ENCODE assay signal across 8 cellular contexts in genomic region chr2:120669121-120669952, GRCh38.
DNase-seq lines count a peak whose midpoint lies in the region; ATAC-seq, FAIRE-seq and TF ChIP-seq lines count a peak whose summit lies in the region.

No MANE protein-coding gene starts in this region.

- no peak for FAIRE-seq in kidney (lab: Jason Lieb, UNC)

- BruUV-seq in IMR-90 (replicated peaks; lab: Mats Ljungman, UMichigan) = no TSS peak

- no peak for TF ChIP-seq POLR2A in IMR-90 (IDR thresholded peaks at IDR 0.05; ENCODE audit: low read depth, low read length)

- H3K27ac ChIP-seq in IMR-90 (ENCODE audit: insufficient read depth, low read length) (no peak overlapping the region), WERI-Rb-1 (peak overlapping the region; percentile 7; the same call in 1 of the 2 replicates), kidney (ENCODE audit: low read depth in 2 of 2, low read length in 2 of 2) (no peak overlapping the region)

- H3K4me1 ChIP-seq in IMR-90 (ENCODE audit: control insufficient read depth, insufficient read depth, low read length) (no peaks in the 10 kb centered on the region), kidney (ENCODE audit: control insufficient read depth in 1 of 2, insufficient read depth in 1 of 2, low read depth in 1 of 2, low read length in 2 of 2) (peaks cover 0 to 3% of the 10 kb centered on the region in 2 donors)

- no peak overlapping the region for H3K27ac Mint-ChIP-seq in activated T-helper 1 cell treated with anti-CD3 and anti-CD28 coated beads, Interleukin-12 subunit alpha, Interleukin-12 subunit beta, Interleukin-2, Interleukin-4 antibody, amounts not matched to agents 30 ng/mL and 10 ng/mL and 1 ng/mL, durations not matched to agents 14 hours and 24 hours and 36 hours

- CTCF ChIA-PET in IMR-90 (lab: Yijun Ruan, JAX) = no interaction called here

- H3K27me3 ChIP-seq in IMR-90 (ENCODE audit: control insufficient read depth, insufficient read depth, low read length) (peaks cover 7% of the 10 kb centered on the region; the same call in 1 of the 2 replicates), WERI-Rb-1 (ENCODE audit: insufficient read depth, low read depth, severe bottlenecking) (no peaks in the 10 kb centered on the region)

- H3K27me3 Mint-ChIP-seq in activated T-helper 1 cell treated with anti-CD3 and anti-CD28 coated beads, Interleukin-12 subunit alpha, Interleukin-12 subunit beta, Interleukin-2, Interleukin-4 antibody, amounts not matched to agents 30 ng/mL and 10 ng/mL and 1 ng/mL, durations not matched to agents 14 hours and 24 hours and 36 hours (ENCODE audit: insufficient read depth) = peaks cover 15% of the 10 kb centered on the region

- no peaks in the 10 kb centered on the region for H4K20me1 ChIP-seq in IMR-90 (ENCODE audit: insufficient read depth, low read length)

- no peak overlapping the region for H4K5ac ChIP-seq in IMR-90 (ENCODE audit: low read depth, low read length)

- H3K36me3 ChIP-seq in IMR-90 (ENCODE audit: control insufficient read depth, insufficient read depth, low read length) (no peaks in the 10 kb centered on the region), WERI-Rb-1 (no peaks in the 10 kb centered on the region), kidney (ENCODE audit: control insufficient read depth in 1 of 2, insufficient read depth in 2 of 2, low read length in 2 of 2) (no peaks in the 10 kb centered on the region)

- no peak overlapping the region for H3K4me2 ChIP-seq in IMR-90 (ENCODE audit: low read depth, low read length)

- in situ Hi-C loops in IMR-90 (cut with MboI; ENCODE audit: low sequenced_read_pairs) = no loop called here

- H3K4me1 Mint-ChIP-seq in activated T-helper 1 cell treated with anti-CD3 and anti-CD28 coated beads, Interleukin-12 subunit alpha, Interleukin-12 subunit beta, Interleukin-2, Interleukin-4 antibody, amounts not matched to agents 30 ng/mL and 10 ng/mL and 1 ng/mL, durations not matched to agents 14 hours and 24 hours and 36 hours (ENCODE audit: low read depth) = no peaks in the 10 kb centered on the region

- intact Hi-C loops in IMR-90 (cut with micrococcal nuclease) (no loop called here), kidney (cut with DNase I) (no loop called here)
- intact Hi-C loops in activated T-helper 1 cell treated with anti-CD3 and anti-CD28 coated beads, Interleukin-12 subunit alpha, Interleukin-12 subunit beta, Interleukin-2, Interleukin-4 antibody, amounts not matched to agents 30 ng/mL and 10 ng/mL and 1 ng/mL, durations not matched to agents 14 hours and 24 hours and 36 hours (cut with micrococcal nuclease) = no loop called here

- H2AK5ac ChIP-seq in IMR-90 (ENCODE audit: low read depth, low read length) = no peak overlapping the region

- H3K4ac ChIP-seq in IMR-90 (ENCODE audit: low read depth, low read length) = peak overlapping the region; percentile 5; the same call in 1 of the 2 replicates

- no peak overlapping the region for H2BK15ac ChIP-seq in IMR-90 (ENCODE audit: low read depth, low read length)

- TF ChIP-seq CTCF in AG10803 (conservative IDR thresholded peaks at IDR 0.05; ENCODE audit: low read length) (peak; percentile 25), IMR-90 (conservative IDR thresholded peaks at IDR 0.05; ENCODE audit: low read depth, low read length) (peak; percentile 46), WERI-Rb-1 (IDR thresholded peaks at IDR 0.05; ENCODE audit: low read depth, low read length) (peak; percentile 84), kidney (IDR thresholded peaks at IDR 0.05; ENCODE audit: borderline replicate concordance, extremely low read depth, insufficient read depth) (peak; percentile 14)

- H4K8ac ChIP-seq in IMR-90 (ENCODE audit: low read depth in 2 of 2, low read length in 2 of 2) = no peak overlapping the region; a peak in 1 of 4 replicates

- POLR2A ChIA-PET in IMR-90 (lab: Charles Lee; ENCODE audit: unreplicated experiment) = no interaction called here

- peak; percentile 35 for DNase-seq in AG10803 (ENCODE audit: low read depth)
- peak; percentile 60 for DNase-seq in IMR-90
- DNase-seq in WERI-Rb-1 = peak; percentile 81
- peak; percentile 94 for DNase-seq in kidney
- no peak for DNase-seq in activated T-helper 1 cell treated with anti-CD3 and anti-CD28 coated beads, Interleukin-12 subunit alpha, Interleukin-12 subunit beta, Interleukin-2, Interleukin-4 antibody, amounts not matched to agents 30 ng/mL and 10 ng/mL and 1 ng/mL, durations not matched to agents 14 hours and 24 hours and 36 hours (ENCODE audit: low spot score)
- DNase-seq in CD1c-positive myeloid dendritic cell (ENCODE audit: extremely low spot score) = no peak

- peaks cover 6% of the 10 kb centered on the region for H3K9me3 Mint-ChIP-seq in activated T-helper 1 cell treated with anti-CD3 and anti-CD28 coated beads, Interleukin-12 subunit alpha, Interleukin-12 subunit beta, Interleukin-2, Interleukin-4 antibody, amounts not matched to agents 30 ng/mL and 10 ng/mL and 1 ng/mL, durations not matched to agents 14 hours and 24 hours and 36 hours

- H4K91ac ChIP-seq in IMR-90 (ENCODE audit: insufficient read depth, low read depth, low read length) = peak overlapping the region; percentile 48; the same call in 1 of the 2 replicates

- H3K14ac ChIP-seq in IMR-90 (replicated peaks; ENCODE audit: low read depth, low read length) = no peak overlapping the region

- H3K4me3 Mint-ChIP-seq in activated T-helper 1 cell treated with anti-CD3 and anti-CD28 coated beads, Interleukin-12 subunit alpha, Interleukin-12 subunit beta, Interleukin-2, Interleukin-4 antibody, amounts not matched to agents 30 ng/mL and 10 ng/mL and 1 ng/mL, durations not matched to agents 14 hours and 24 hours and 36 hours = no peak overlapping the region

- H2BK120ac ChIP-seq in IMR-90 (ENCODE audit: low read depth, low read length) = no peak overlapping the region

- H2AFZ ChIP-seq in IMR-90 (replicated peaks; ENCODE audit: low read length, poor library complexity) = peak overlapping the region; percentile 53

- H3K36me3 Mint-ChIP-seq in activated T-helper 1 cell treated with anti-CD3 and anti-CD28 coated beads, Interleukin-12 subunit alpha, Interleukin-12 subunit beta, Interleukin-2, Interleukin-4 antibody, amounts not matched to agents 30 ng/mL and 10 ng/mL and 1 ng/mL, durations not matched to agents 14 hours and 24 hours and 36 hours (ENCODE audit: low read depth) = no peaks in the 10 kb centered on the region

- H3K56ac ChIP-seq in IMR-90 (ENCODE audit: extremely low read depth, insufficient read depth, low read length) = no peak overlapping the region

- ATAC-seq in IMR-90 (ENCODE audit: low read depth) (peak; percentile 66), GM21447 (IDR thresholded peaks at IDR 0.05; ENCODE audit: unreplicated experiment) (no peak), GM19035 (IDR thresholded peaks at IDR 0.05; ENCODE audit: unreplicated experiment) (no peak)

- H3K23ac ChIP-seq in IMR-90 (ENCODE audit: low read depth, low read length) = no peak overlapping the region

- H3K9me3 ChIP-seq in IMR-90 (ENCODE audit: control insufficient read depth, insufficient read depth, low read length) (peaks cover 21% of the 10 kb centered on the region), WERI-Rb-1 (ENCODE audit: severe bottlenecking) (peaks cover 11% of the 10 kb centered on the region), kidney (ENCODE audit: control insufficient read depth in 1 of 2, low read length in 2 of 2) (peaks cover 3 to 10% of the 10 kb centered on the region in 2 donors)

- 19% methylated on average over 6 of the region's 23 CpGs; no CpG with 5 or more reads in 1 of the 2 experiments for WGBS in IMR-90 (ENCODE audit: extremely low coverage in 2 of 2, insufficient read length in 1 of 2), 2 experiments

- H2BK5ac ChIP-seq in IMR-90 (ENCODE audit: low read depth, low read length, poor library complexity, severe bottlenecking) = no peak overlapping the region

- TF ChIP-seq RAD21 in IMR-90 (IDR thresholded peaks at IDR 0.05; ENCODE audit: low read length) = peak; percentile 36

- H2AK9ac ChIP-seq in IMR-90 (replicated peaks; ENCODE audit: low read depth, low read length, poor library complexity) = peak overlapping the region; percentile 63

- no peaks in the 10 kb centered on the region for H3K79me1 ChIP-seq in IMR-90 (ENCODE audit: low read depth in 1 of 2, low read length in 2 of 2)

- no peaks in the 10 kb centered on the region for H3K9me1 ChIP-seq in IMR-90 (ENCODE audit: insufficient read depth, low read length)

- H2BK20ac ChIP-seq in IMR-90 (ENCODE audit: low read depth, low read length) = no peak overlapping the region

- no peak overlapping the region for H3K9ac ChIP-seq in IMR-90 (ENCODE audit: low read depth, low read length)
- no peak overlapping the region for H3K9ac ChIP-seq in kidney (ENCODE audit: low read length in 2 of 2)

- dilution Hi-C loops in IMR-90 (cut with HindIII; ENCODE audit: low sequenced_read_pairs, unreplicated experiment) = no loop called here

- no peak overlapping the region for H3K4me3 ChIP-seq in AG10803 (ENCODE audit: low read length)
- no peak overlapping the region for H3K4me3 ChIP-seq in IMR-90 (ENCODE audit: insufficient read depth, low read depth, low read length)
- H3K4me3 ChIP-seq in WERI-Rb-1 (ENCODE audit: low read depth, low read length) = no peak overlapping the region
- H3K4me3 ChIP-seq in kidney (ENCODE audit: low read length in 2 of 2) = no peak overlapping the region

- no peak overlapping the region for H3K18ac ChIP-seq in IMR-90 (ENCODE audit: low read depth, low read length)

TF ChIP-seq in IMR-90, 13 proteins besides CTCF, POLR2A, EP300 and RAD21:
- TF ChIP-seq MXI1 (IDR thresholded peaks at IDR 0.05; ENCODE audit: borderline replicate concordance, low read depth, low read length) = no peak
- peak; percentile 40 for TF ChIP-seq SMC3 (IDR thresholded peaks at IDR 0.05; ENCODE audit: low read depth, low read length)
- 0 out of 2 replicates have a peak, but pooled peaks have one; percentile 16 for TF ChIP-seq USF2 (IDR thresholded peaks at IDR 0.05; ENCODE audit: low read depth, low read length)

Comparison
In these comparisons a context has a peak if more than half of its experiments do, and no peak if none do; other contexts are left out.
1. DNase-seq: peak in AG10803 (single experiment), IMR-90 (single experiment), WERI-Rb-1 (single experiment) and kidney (single experiment); none in activated T-helper 1 cell treated with anti-CD3 and anti-CD28 coated beads, Interleukin-12 subunit alpha, Interleukin-12 subunit beta, Interleukin-2, Interleukin-4 antibody, amounts not matched to agents 30 ng/mL and 10 ng/mL and 1 ng/mL, durations not matched to agents 14 hours and 24 hours and 36 hours (single experiment) and CD1c-positive myeloid dendritic cell (single experiment).
2. CTCF ChIP-seq: peak in every context shown above with its lines; median percentile 84 in WERI-Rb-1; 46 in IMR-90; 25 in AG10803; 14 in kidney.